In genomic region chr10:24009736-24010135, GRCh38 we compare ENCODE assay signal across 16 cellular contexts.
DNase-seq lines count a peak whose midpoint lies in the region; ATAC-seq and TF ChIP-seq lines count a peak whose summit lies in the region.
"Had no signal": no experiment of that assay in that cellular context is flagged by ENCODE, and none has a peak within 500 bp of the region (broad histone marks: within the 10 kb centered on the region; RNA-seq: fewer than 3 reads in every experiment).

No MANE protein-coding gene starts in this region.

- H3K4me1 ChIP-seq in left ventricle myocardium inferior (peaks cover 27% of the 10 kb centered on the region), psoas muscle (peaks cover 30% of the 10 kb centered on the region), vagina (no peaks in the 10 kb centered on the region)

- no peak overlapping the region for H3K4me3 Mint-ChIP-seq in mesothelial cell of epicardium
- H3K4me3 Mint-ChIP-seq: CD8-positive, alpha-beta memory T cell had no signal

- intact Hi-C loops in left ventricle myocardium inferior (cut with micrococcal nuclease) (no loop called here), left ventricle myocardium superior (cut with micrococcal nuclease) (no loop called here), psoas muscle (cut with DNase I) (loop anchor here in 1 of 2 donors (2.0 kb wide), 1 partner anchor 27 kb away; no protein-coding TSS in a partner anchor), vagina (cut with DNase I) (no loop called here)

- DNase-seq in left ventricle myocardium inferior, result no peak
- no peak for DNase-seq in left ventricle myocardium superior
- no peak for DNase-seq in mesothelial cell of epicardium (ENCODE audit: low spot score in 2 of 2, unreplicated experiment in 2 of 2)
- no peak for DNase-seq in psoas muscle
- DNase-seq in vagina (ENCODE audit: extremely low spot score in 2 of 2), result no peak
- no peak for DNase-seq in HEK293T (ENCODE audit: extremely low spot score)
- no peak for DNase-seq in activated naive CD4-positive, alpha-beta T cell treated with Interleukin-2 at 50 U/mL for 16 hours
- DNase-seq: 8988T; AML-193; Calu3; CD8-positive, alpha-beta memory T cell; DMS 273 treated with DMSO at 0.1 percent for 48 hours; GM23248; H7 had no signal

- H3K27me3 ChIP-seq in left ventricle myocardium inferior (ENCODE audit: low read depth), result no peaks in the 10 kb centered on the region
- no peaks in the 10 kb centered on the region for H3K27me3 ChIP-seq in psoas muscle (ENCODE audit: insufficient read depth in 3 of 3, low read length in 2 of 3)
- no peaks in the 10 kb centered on the region for H3K27me3 ChIP-seq in vagina
- H3K27me3 ChIP-seq: BLaER1 had no signal

- H3K36me3 ChIP-seq in left ventricle myocardium inferior (no peaks in the 10 kb centered on the region), psoas muscle (ENCODE audit: insufficient read depth in 1 of 2, low read depth in 1 of 2) (no peaks in the 10 kb centered on the region), vagina (no peaks in the 10 kb centered on the region)
- H3K36me3 ChIP-seq: BLaER1 had no signal

- POLR2A ChIA-PET in HEK293T (lab: Yijun Ruan, JAX), result no interaction called here

- TF ChIP-seq CTCF in left ventricle myocardium inferior (IDR thresholded peaks at IDR 0.05; ENCODE audit: borderline replicate concordance), result no peak
- no peak for TF ChIP-seq CTCF in mesothelial cell of epicardium (IDR thresholded peaks at IDR 0.05; ENCODE audit: unreplicated experiment)
- TF ChIP-seq CTCF in psoas muscle (IDR thresholded peaks at IDR 0.05), result no peak
- TF ChIP-seq CTCF in vagina (IDR thresholded peaks at IDR 0.05), result no peak

- H3K4me3 ChIP-seq in left ventricle myocardium inferior (no peak overlapping the region), psoas muscle (no peak overlapping the region), vagina (no peak overlapping the region)
- H3K4me3 ChIP-seq: BLaER1, GM12878, GM23248 had no signal

- no peaks in the 10 kb centered on the region for H3K27me3 Mint-ChIP-seq in mesothelial cell of epicardium (ENCODE audit: low read depth)

- H3K4me1 Mint-ChIP-seq in mesothelial cell of epicardium, result peaks cover 64% of the 10 kb centered on the region
- H3K4me1 Mint-ChIP-seq: CD8-positive, alpha-beta memory T cell had no signal

- no peak for ATAC-seq in left ventricle myocardium superior
- no peak for ATAC-seq in psoas muscle
- ATAC-seq: GM12878 had no signal

- no peaks in the 10 kb centered on the region for H3K36me3 Mint-ChIP-seq in mesothelial cell of epicardium
- H3K36me3 Mint-ChIP-seq: CD8-positive, alpha-beta memory T cell had no signal

- peak overlapping the region; percentile 95 for H3K27ac Mint-ChIP-seq in mesothelial cell of epicardium
- H3K27ac Mint-ChIP-seq: CD8-positive, alpha-beta memory T cell had no signal

- no peak for TF ChIP-seq POLR2A in vagina (IDR thresholded peaks at IDR 0.05)

- H3K9me3 ChIP-seq in left ventricle myocardium inferior (replicated peaks) (no peaks in the 10 kb centered on the region), psoas muscle (no peaks in the 10 kb centered on the region), vagina (no peaks in the 10 kb centered on the region)
- H3K9me3 ChIP-seq: BLaER1 had no signal

- CTCF ChIA-PET in HEK293T (lab: Yijun Ruan, JAX), result interaction anchor here (1.9 kb wide), 1 partner anchor 15 kb away, joined by 9 read pairs; no protein-coding TSS in a partner anchor

- 80 to 97% (median 94%) methylated on average over 1 of the region's 1 CpG for WGBS in psoas muscle, 3 donors

- H3K9me3 Mint-ChIP-seq in mesothelial cell of epicardium, result no peaks in the 10 kb centered on the region

- H3K27ac ChIP-seq in left ventricle myocardium inferior (replicated peaks) (peak overlapping the region; percentile 70), psoas muscle (peak overlapping the region; percentile 74), vagina (no peak overlapping the region)
- H3K27ac ChIP-seq: BLaER1, GM23248 had no signal

TF ChIP-seq in HEK293T, 16 proteins besides CTCF, POLR2A, EP300 and RAD21:
- TF ChIP-seq TARDBP (IDR thresholded peaks at IDR 0.05), result no peak
- no peak for TF ChIP-seq NFRKB (IDR thresholded peaks at IDR 0.05)
- no peak for TF ChIP-seq FOXA1 (IDR thresholded peaks at IDR 0.05)
- no peak for TF ChIP-seq L3MBTL2 (conservative IDR thresholded peaks at IDR 0.05)
- TF ChIP-seq ARNT (IDR thresholded peaks at IDR 0.05), result no peak
- no peak for TF ChIP-seq PKNOX1 (IDR thresholded peaks at IDR 0.05)
- no peak for TF ChIP-seq FOXK2 (IDR thresholded peaks at IDR 0.05)
- TF ChIP-seq SP1 (IDR thresholded peaks at IDR 0.05), result no peak
- TF ChIP-seq HDGF (IDR thresholded peaks at IDR 0.05; ENCODE audit: borderline replicate concordance), result no peak
- no peak for TF ChIP-seq ELF4 (IDR thresholded peaks at IDR 0.05)
- no peak for TF ChIP-seq ZNF384 (IDR thresholded peaks at IDR 0.05)
- TF ChIP-seq LEF1 (IDR thresholded peaks at IDR 0.05; ENCODE audit: borderline replicate concordance), result no peak
- TF ChIP-seq BHLHE40 (IDR thresholded peaks at IDR 0.05; ENCODE audit: borderline replicate concordance), result no peak
- no peak for TF ChIP-seq CTBP1 (IDR thresholded peaks at IDR 0.05; ENCODE audit: borderline replicate concordance)
- no peak for TF ChIP-seq SUZ12 (IDR thresholded peaks at IDR 0.05)
- TF ChIP-seq FOXM1 (IDR thresholded peaks at IDR 0.05; ENCODE audit: borderline replicate concordance), result no peak
